In genomic region chr15:31216210-31216911, GRCh38 we compare ENCODE assay signal across 1 cellular context.
TF ChIP-seq lines count a peak whose summit lies in the region.

No MANE protein-coding gene starts in this region.

TF ChIP-seq in HepG2, 621 proteins besides CTCF, POLR2A, EP300 and RAD21 (continued from another document and continues in another):
- TF ChIP-seq CHCHD3 (CRISPR knock-in tag; IDR thresholded peaks at IDR 0.05) (no peak), ZNF280D (CRISPR knock-in tag; IDR thresholded peaks at IDR 0.05) (no peak), HIC2 (CRISPR knock-in tag; IDR thresholded peaks at IDR 0.05; ENCODE audit: low read depth) (no peak), PPARG (CRISPR knock-in tag; conservative IDR thresholded peaks at IDR 0.05) (no peak), HBP1 (CRISPR knock-in tag; IDR thresholded peaks at IDR 0.05; ENCODE audit: low read depth) (no peak), NFRKB (IDR thresholded peaks at IDR 0.05) (no peak), ZNF552 (CRISPR knock-in tag; IDR thresholded peaks at IDR 0.05; ENCODE audit: borderline replicate concordance) (no peak), ADNP (CRISPR knock-in tag; IDR thresholded peaks at IDR 0.05) (no peak), TBP (CRISPR knock-in tag; IDR thresholded peaks at IDR 0.05) (no peak), MXD3 (CRISPR knock-in tag; IDR thresholded peaks at IDR 0.05) (no peak), DNMT3B (CRISPR knock-in tag; conservative IDR thresholded peaks at IDR 0.05) (no peak), HOXA5 (CRISPR knock-in tag; IDR thresholded peaks at IDR 0.05) (no peak), ZBTB14 (CRISPR knock-in tag; IDR thresholded peaks at IDR 0.05) (no peak), POLR2G (IDR thresholded peaks at IDR 0.05; ENCODE audit: low read depth, low read length) (peak; percentile 69), ZNF468 (CRISPR knock-in tag; IDR thresholded peaks at IDR 0.05) (no peak), CREB1 (IDR thresholded peaks at IDR 0.05) (no peak), CREB1 (CRISPR knock-in tag; IDR thresholded peaks at IDR 0.05) (no peak), ZNF430 (CRISPR knock-in tag; IDR thresholded peaks at IDR 0.05) (0 out of 2 replicates have a peak, but pooled peaks have one; percentile 31), CREB3 (CRISPR knock-in tag; IDR thresholded peaks at IDR 0.05) (no peak), RFX1 (IDR thresholded peaks at IDR 0.05) (no peak), IRF9 (CRISPR knock-in tag; IDR thresholded peaks at IDR 0.05; ENCODE audit: borderline replicate concordance) (no peak), ZNF543 (CRISPR knock-in tag; IDR thresholded peaks at IDR 0.05) (0 out of 2 replicates have a peak, but pooled peaks have one; percentile 32), ELF4 (CRISPR knock-in tag; IDR thresholded peaks at IDR 0.05; ENCODE audit: borderline replicate concordance) (no peak), NKX3-1 (CRISPR knock-in tag; IDR thresholded peaks at IDR 0.05) (no peak), ZNF556 (CRISPR knock-in tag; IDR thresholded peaks at IDR 0.05; ENCODE audit: borderline replicate concordance) (no peak), ZNF740 (CRISPR knock-in tag; IDR thresholded peaks at IDR 0.05) (no peak), MEIS1 (CRISPR knock-in tag; IDR thresholded peaks at IDR 0.05; ENCODE audit: borderline replicate concordance) (0 out of 2 replicates have a peak, but pooled peaks have one; percentile 11), MXI1 (IDR thresholded peaks at IDR 0.05; ENCODE audit: borderline replicate concordance, low read depth, low read length) (no peak; the same call in 2 of the 3 replicates), KLF13 (CRISPR knock-in tag; IDR thresholded peaks at IDR 0.05) (no peak), ATM (IDR thresholded peaks at IDR 0.05; ENCODE audit: borderline replicate concordance) (no peak), HNRNPUL1 (IDR thresholded peaks at IDR 0.05; ENCODE audit: low read depth, low read length) (no peak), ZNF362 (CRISPR knock-in tag; IDR thresholded peaks at IDR 0.05; ENCODE audit: borderline replicate concordance) (no peak), KDM3A (CRISPR knock-in tag; IDR thresholded peaks at IDR 0.05; ENCODE audit: low read depth) (no peak; the same call in 1 of the 2 replicates), ZNF331 (CRISPR knock-in tag; IDR thresholded peaks at IDR 0.05) (no peak), ZIK1 (CRISPR knock-in tag; IDR thresholded peaks at IDR 0.05; ENCODE audit: borderline replicate concordance, low read depth) (no peak), ZNF784 (CRISPR knock-in tag; IDR thresholded peaks at IDR 0.05; ENCODE audit: borderline replicate concordance) (no peak), FIP1L1 (IDR thresholded peaks at IDR 0.05; ENCODE audit: borderline replicate concordance, insufficient read depth, low read depth, low read length) (no peak), ZNF17 (CRISPR knock-in tag; IDR thresholded peaks at IDR 0.05) (no peak), ZBTB26 (CRISPR knock-in tag; IDR thresholded peaks at IDR 0.05; ENCODE audit: borderline replicate concordance) (no peak), ZNF432 (CRISPR knock-in tag; IDR thresholded peaks at IDR 0.05; ENCODE audit: borderline replicate concordance) (no peak), BRD4 (CRISPR knock-in tag; IDR thresholded peaks at IDR 0.05) (peak; percentile 65; the same call in 1 of the 2 replicates), IKZF5 (CRISPR knock-in tag; IDR thresholded peaks at IDR 0.05) (0 out of 2 replicates have a peak, but pooled peaks have one; percentile 41), DBP (CRISPR knock-in tag; IDR thresholded peaks at IDR 0.05; ENCODE audit: not compliant biosample characterization) (no peak), HDAC2 (CRISPR knock-in tag; IDR thresholded peaks at IDR 0.05) (peak; percentile 76), ZNF883 (CRISPR knock-in tag; IDR thresholded peaks at IDR 0.05; ENCODE audit: not compliant biosample characterization) (peak; percentile 12), CBX5 (CRISPR knock-in tag; IDR thresholded peaks at IDR 0.05; ENCODE audit: borderline replicate concordance) (peak; percentile 63; the same call in 1 of the 2 replicates), IKZF4 (CRISPR knock-in tag; IDR thresholded peaks at IDR 0.05; ENCODE audit: borderline replicate concordance, low read depth, not compliant biosample characterization) (no peak), ZNF136 (CRISPR knock-in tag; IDR thresholded peaks at IDR 0.05; ENCODE audit: low read depth) (no peak), JUN (CRISPR knock-in tag; IDR thresholded peaks at IDR 0.05) (no peak), ZNF512 (CRISPR knock-in tag; IDR thresholded peaks at IDR 0.05) (no peak)
